20 cellular contexts compared by ENCODE assay signal in the genomic region with DNA sequence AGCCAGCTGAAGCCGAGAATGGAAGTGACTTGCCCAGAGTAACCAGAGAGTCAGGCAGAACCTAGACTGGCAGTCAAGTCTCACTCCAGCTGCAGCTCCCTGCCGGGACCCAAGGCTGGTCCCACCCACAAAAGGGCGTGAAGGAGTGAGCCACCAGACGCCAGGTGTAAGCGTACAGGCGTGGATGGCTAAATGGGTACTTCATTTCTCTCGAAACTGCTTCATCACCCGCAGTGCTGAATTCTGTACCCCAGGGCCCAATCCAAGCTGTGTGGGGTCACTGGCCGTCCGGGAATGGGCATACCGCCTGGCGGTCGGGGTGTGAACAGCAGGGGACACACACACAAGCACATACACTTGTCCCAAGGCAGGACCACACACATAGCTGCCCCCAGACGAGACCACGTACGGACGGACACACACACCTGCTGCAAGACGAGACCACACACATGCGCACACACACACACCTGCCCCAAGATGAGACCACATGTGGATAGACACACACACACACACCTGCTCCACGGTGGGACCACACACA. TPM values are rescaled to one million over a fixed set of nuclear protein-coding genes. Genes with fewer than 3 reads are reported as not detected.
DNase-seq lines count a peak whose midpoint lies in the region; ATAC-seq and TF ChIP-seq lines count a peak whose summit lies in the region.
"Had no signal": no experiment of that assay in that cellular context is flagged by ENCODE, and none has a peak within 500 bp of the region (broad histone marks: within the 10 kb centered on the region; RNA-seq: fewer than 3 reads in every experiment).

No MANE protein-coding gene starts in this region.

- no peak overlapping the region for H3K4me3 ChIP-seq in left ventricle myocardium inferior
- H3K4me3 ChIP-seq: right atrium auricular region had no signal

- H3K36me3 Mint-ChIP-seq in effector memory CD8-positive, alpha-beta T cell (ENCODE audit: insufficient read depth): peaks cover 71% of the 10 kb centered on the region
- peaks cover 36 to 56% of the 10 kb centered on the region in 2 donors for H3K36me3 Mint-ChIP-seq in stimulated activated naive B cell treated with anti-CD40 and anti-IgM and Interleukin-4, amounts not matched to agents 10 μg/mL and 1 μg/mL and 100 μg/mL, for 72 hours

- peak; percentile 58 for DNase-seq in Right ventricle myocardium inferior (ENCODE audit: missing footprints)
- DNase-seq in left ventricle myocardium inferior: no peak
- DNase-seq in NCI-H510A treated with DMSO at 0.1 percent for 48 hours (lab: John Stamatoyannopoulos, UW): peak; percentile 32
- no peak for DNase-seq in effector memory CD8-positive, alpha-beta T cell
- DNase-seq in stimulated activated naive B cell treated with anti-CD40 and anti-IgM and Interleukin-4, amounts not matched to agents 10 μg/mL and 1 μg/mL and 100 μg/mL, for 72 hours: no peak
- DNase-seq in NOMO-1 treated with DMSO at 0.1 percent for 48 hours (lab: John Stamatoyannopoulos, UW; ENCODE audit: unreplicated experiment): no peak
- no peak for DNase-seq in NCI-H1092 treated with DMSO at 0.1 percent for 48 hours (lab: John Stamatoyannopoulos, UW)
- DNase-seq: activated CD8-positive, alpha-beta memory T cell treated with anti-CD3 and anti-CD28 coated beads for 24 hours; foreskin fibroblast; kidney glomerular epithelial cell; NCI-H1694; NCI-H748 treated with DMSO at 0.1 percent for 48 hours; nucleus accumbens had no signal

- ATAC-seq in Right ventricle myocardium inferior (no peak), GM19328 (IDR thresholded peaks at IDR 0.05; ENCODE audit: unreplicated experiment) (no peak)
- ATAC-seq in effector memory CD8-positive, alpha-beta T cell (replicated peaks): no peak
- ATAC-seq in stimulated activated naive B cell treated with anti-CD40 and anti-IgM and Interleukin-4, amounts not matched to agents 10 μg/mL and 1 μg/mL and 100 μg/mL, for 72 hours (replicated peaks): no peak
- ATAC-seq: Panc1 had no signal

- H3K9me3 ChIP-seq in left ventricle myocardium inferior (replicated peaks): no peaks in the 10 kb centered on the region
- H3K9me3 ChIP-seq: right atrium auricular region had no signal

- H3K27me3 ChIP-seq in left ventricle myocardium inferior (ENCODE audit: low read depth): no peaks in the 10 kb centered on the region
- H3K27me3 ChIP-seq: right atrium auricular region had no signal

- H3K4me1 Mint-ChIP-seq in effector memory CD8-positive, alpha-beta T cell (ENCODE audit: low read depth in 2 of 2): peaks cover 16 to 21% of the 10 kb centered on the region in 2 donors
- H3K4me1 Mint-ChIP-seq in stimulated activated naive B cell treated with anti-CD40 and anti-IgM and Interleukin-4, amounts not matched to agents 10 μg/mL and 1 μg/mL and 100 μg/mL, for 72 hours: peaks cover 0 to 9% of the 10 kb centered on the region in 2 donors
- H3K4me1 Mint-ChIP-seq: mesothelial cell of epicardium had no signal

- H3K27me3 Mint-ChIP-seq in effector memory CD8-positive, alpha-beta T cell: no peaks in the 10 kb centered on the region
- H3K27me3 Mint-ChIP-seq in stimulated activated naive B cell treated with anti-CD40 and anti-IgM and Interleukin-4, amounts not matched to agents 10 μg/mL and 1 μg/mL and 100 μg/mL, for 72 hours: no peaks in the 10 kb centered on the region

- TF ChIP-seq CTCF in left ventricle myocardium inferior (IDR thresholded peaks at IDR 0.05; ENCODE audit: borderline replicate concordance): no peak

- intact Hi-C loops in Right ventricle myocardium inferior (cut with DNase I): no loop called here
- intact Hi-C loops in left ventricle myocardium inferior (cut with micrococcal nuclease): no loop called here

- H3K27ac Mint-ChIP-seq in effector memory CD8-positive, alpha-beta T cell: peak overlapping the region; percentile 1 to 82
- H3K27ac Mint-ChIP-seq in stimulated activated naive B cell treated with anti-CD40 and anti-IgM and Interleukin-4, amounts not matched to agents 10 μg/mL and 1 μg/mL and 100 μg/mL, for 72 hours: peak overlapping the region; percentile 16
- H3K27ac Mint-ChIP-seq: mesothelial cell of epicardium had no signal

- no peaks in the 10 kb centered on the region for H3K9me3 Mint-ChIP-seq in effector memory CD8-positive, alpha-beta T cell
- H3K9me3 Mint-ChIP-seq in stimulated activated naive B cell treated with anti-CD40 and anti-IgM and Interleukin-4, amounts not matched to agents 10 μg/mL and 1 μg/mL and 100 μg/mL, for 72 hours: no peaks in the 10 kb centered on the region
- H3K9me3 Mint-ChIP-seq: activated T-helper 2 cell treated with anti-CD3 and anti-CD28 coated beads, Interferon-gamma antibody, Interleukin-2, Interleukin-4, amounts not matched to agents 10 μg/mL and 5 μg/mL and 100 μg/mL, durations not matched to agents 14 hours and 24 hours and 36 hours; mesothelial cell of epicardium had no signal

- H3K4me3 Mint-ChIP-seq in effector memory CD8-positive, alpha-beta T cell: no peak overlapping the region
- no peak overlapping the region for H3K4me3 Mint-ChIP-seq in stimulated activated naive B cell treated with anti-CD40 and anti-IgM and Interleukin-4, amounts not matched to agents 10 μg/mL and 1 μg/mL and 100 μg/mL, for 72 hours
- H3K4me3 Mint-ChIP-seq: mesothelial cell of epicardium had no signal

- peaks cover 14% of the 10 kb centered on the region for H3K36me3 ChIP-seq in left ventricle myocardium inferior

- H3K27ac ChIP-seq in left ventricle myocardium inferior (replicated peaks): no peak overlapping the region
- H3K27ac ChIP-seq: right atrium auricular region had no signal

- H3K4me1 ChIP-seq in left ventricle myocardium inferior: peaks cover 24% of the 10 kb centered on the region

RNA-seq across cellular contexts. Expression of gene DEGS2, which starts 34.8 kb away (rescaled TPM):
- not detected for total RNA-seq in Right ventricle myocardium inferior
- not detected for total RNA-seq in left ventricle myocardium inferior
- total RNA-seq: HT1080, LHCN-M2, right atrium auricular region had no signal

RNA-seq across cellular contexts. Expression of gene EVL, which starts 59.4 kb away (rescaled TPM):
- total RNA-seq in Right ventricle myocardium inferior (41.8 TPM), left ventricle myocardium inferior (39.7 TPM)

Comparison
In these comparisons a context has a peak if more than half of its experiments do, and no peak if none do; other contexts are left out.
1. DNase-seq: peak in Right ventricle myocardium inferior (single experiment) and NCI-H510A treated with DMSO at 0.1 percent for 48 hours (single experiment); none in left ventricle myocardium inferior (single experiment), effector memory CD8-positive, alpha-beta T cell (0 of 3), stimulated activated naive B cell treated with anti-CD40 and anti-IgM and Interleukin-4, amounts not matched to agents 10 μg/mL and 1 μg/mL and 100 μg/mL, for 72 hours (single experiment), NOMO-1 treated with DMSO at 0.1 percent for 48 hours (single experiment) and NCI-H1092 treated with DMSO at 0.1 percent for 48 hours (single experiment).